8 cellular contexts compared by ENCODE assay signal in genomic region chr22:38569181-38569971, GRCh38. TPM values are rescaled to one million over a fixed set of nuclear protein-coding genes. Genes with fewer than 3 reads are reported as not detected.
A peak's percentile ranks its signal among the peaks of the same experiment; 100 is the strongest.
DNase-seq lines count a peak whose midpoint lies in the region; ATAC-seq lines count a peak whose summit lies in the region.

No MANE protein-coding gene starts in this region.

- H3K4me3 Mint-ChIP-seq in activated CD4-positive, alpha-beta T cell treated with anti-CD3 and anti-CD28 coated beads, Interleukin-2, amount 10 ng/mL, durations not matched to agents 7 days and 5 days, result peak overlapping the region; percentile 83

- H3K27me3 ChIP-seq in ACC112 (ENCODE audit: insufficient read depth, low read length) (no peaks in the 10 kb centered on the region), rectal smooth muscle tissue (ENCODE audit: control insufficient read depth, insufficient read depth, low read length) (no peaks in the 10 kb centered on the region)

- H3K9ac ChIP-seq in rectal smooth muscle tissue (ENCODE audit: low read length), result peak overlapping the region; percentile 66

- no peaks in the 10 kb centered on the region for H3K27me3 Mint-ChIP-seq in activated CD4-positive, alpha-beta T cell treated with anti-CD3 and anti-CD28 coated beads, Interleukin-2, amount 10 ng/mL, durations not matched to agents 7 days and 5 days

- H3K4me3 ChIP-seq in ACC112 (ENCODE audit: low read depth, low read length), result peak overlapping the region; percentile 86
- peak overlapping the region; percentile 81 for H3K4me3 ChIP-seq in rectal smooth muscle tissue (ENCODE audit: low read length)

- POLR2A ChIA-PET in activated CD4-positive, alpha-beta T cell treated with anti-CD3 and anti-CD28 coated beads, Interleukin-2, amount 10 ng/mL, durations not matched to agents 7 days and 5 days (lab: Charles Lee), result interaction anchor here (0.6 kb wide), 1 partner anchor 111 kb away, joined by 3 read pairs; no protein-coding TSS in a partner anchor

- H2AFZ ChIP-seq in ACC112 (ENCODE audit: low read length, unreplicated experiment), result peak overlapping the region; percentile 94

- peaks cover 24% of the 10 kb centered on the region for H3K4me1 Mint-ChIP-seq in activated CD4-positive, alpha-beta T cell treated with anti-CD3 and anti-CD28 coated beads, Interleukin-2, amount 10 ng/mL, durations not matched to agents 7 days and 5 days

- peak; percentile 7 for DNase-seq in activated CD4-positive, alpha-beta T cell treated with anti-CD3 and anti-CD28 coated beads, Interleukin-2, amount 10 ng/mL, durations not matched to agents 7 days and 5 days
- DNase-seq in germinal center (ENCODE audit: low spot score) (peak; percentile 22), NCI-H2029 (lab: John Stamatoyannopoulos, UW) (no peak), NOMO-1 treated with dmso at 0.1 percent for 144 hours (lab: John Stamatoyannopoulos, UW; ENCODE audit: unreplicated experiment) (no peak)

- H3K36me3 Mint-ChIP-seq in activated CD4-positive, alpha-beta T cell treated with anti-CD3 and anti-CD28 coated beads, Interleukin-2, amount 10 ng/mL, durations not matched to agents 7 days and 5 days (ENCODE audit: low read depth), result peaks cover 10% of the 10 kb centered on the region

- H3K9me3 Mint-ChIP-seq in activated CD4-positive, alpha-beta T cell treated with anti-CD3 and anti-CD28 coated beads, Interleukin-2, amount 10 ng/mL, durations not matched to agents 7 days and 5 days, result no peaks in the 10 kb centered on the region

- no peaks in the 10 kb centered on the region for H3K79me2 ChIP-seq in ACC112 (ENCODE audit: control insufficient read depth, insufficient read depth, low read length, unreplicated experiment)

- peak; percentile 8 for ATAC-seq in GM21381 (IDR thresholded peaks at IDR 0.05; ENCODE audit: unreplicated experiment)
- ATAC-seq in GM21717 (IDR thresholded peaks at IDR 0.05; ENCODE audit: unreplicated experiment), result no peak

- peak overlapping the region; percentile 40; the same call in 1 of the 2 replicates for H3K27ac ChIP-seq in ACC112 (ENCODE audit: low read depth, low read length)
- H3K27ac ChIP-seq in rectal smooth muscle tissue (ENCODE audit: low read depth, low read length), result peak overlapping the region; percentile 76

- H3K4me1 ChIP-seq in ACC112 (ENCODE audit: control insufficient read depth, insufficient read depth, low read length, unreplicated experiment) (peaks cover 11% of the 10 kb centered on the region), rectal smooth muscle tissue (ENCODE audit: control insufficient read depth, insufficient read depth, low read length) (peaks cover 10% of the 10 kb centered on the region)

- H3K36me3 ChIP-seq in ACC112 (ENCODE audit: insufficient read depth, low read length), result no peaks in the 10 kb centered on the region
- H3K36me3 ChIP-seq in rectal smooth muscle tissue (ENCODE audit: control insufficient read depth, insufficient read depth, low read length), result no peaks in the 10 kb centered on the region

- peak overlapping the region; percentile 97 for H3K27ac Mint-ChIP-seq in activated CD4-positive, alpha-beta T cell treated with anti-CD3 and anti-CD28 coated beads, Interleukin-2, amount 10 ng/mL, durations not matched to agents 7 days and 5 days

- CTCF ChIA-PET in activated CD4-positive, alpha-beta T cell treated with anti-CD3 and anti-CD28 coated beads, Interleukin-2, amount 10 ng/mL, durations not matched to agents 7 days and 5 days (lab: Charles Lee), result no interaction called here

RNA-seq across cellular contexts. Expression of gene DMC1, which starts 0.6 kb away (rescaled TPM):
- total RNA-seq in activated CD4-positive, alpha-beta T cell treated with anti-CD3 and anti-CD28 coated beads, Interleukin-2, amount 10 ng/mL, durations not matched to agents 7 days and 5 days, result 10 to 100 TPM; 12.3 to 12.5 TPM

Comparison
In these comparisons a context has a peak if more than half of its experiments do, and no peak if none do; other contexts are left out.
1. DNase-seq: peak in activated CD4-positive, alpha-beta T cell treated with anti-CD3 and anti-CD28 coated beads, Interleukin-2, amount 10 ng/mL, durations not matched to agents 7 days and 5 days (single experiment) and germinal center (single experiment); none in NCI-H2029 (single experiment) and NOMO-1 treated with dmso at 0.1 percent for 144 hours (single experiment).